In genomic region chr5:98414938-98415337, GRCh38 we compare ENCODE assay signal across 16 cellular contexts.
DNase-seq lines count a peak whose midpoint lies in the region; ATAC-seq, FAIRE-seq and TF ChIP-seq lines count a peak whose summit lies in the region.
"Had no signal": no experiment of that assay in that cellular context is flagged by ENCODE, and none has a peak within 500 bp of the region (broad histone marks: within the 10 kb centered on the region; RNA-seq: fewer than 3 reads in every experiment).

No MANE protein-coding gene starts in this region.

- H3K36me3 ChIP-seq in astrocyte (ENCODE audit: insufficient read depth, low read length), result no peaks in the 10 kb centered on the region
- H3K36me3 ChIP-seq: neutrophil, transverse colon had no signal

- ATAC-seq in GM21576 (IDR thresholded peaks at IDR 0.05; ENCODE audit: unreplicated experiment) (no peak), GM21786 (IDR thresholded peaks at IDR 0.05; ENCODE audit: unreplicated experiment) (no peak)

- CTCF ChIA-PET in AG04449 (lab: Yijun Ruan, JAX), result interaction anchor here (1.0 to 10.5 kb wide), 3 partner anchors 11 to 355 kb away, joined by 3 to 80 read pairs (median 3); no protein-coding TSS in a partner anchor

- no peak overlapping the region for H3K4me3 ChIP-seq in AG04449 (ENCODE audit: low read depth, low read length)
- H3K4me3 ChIP-seq in astrocyte (ENCODE audit: insufficient read depth, low read depth, low read length), result no peak overlapping the region
- H3K4me3 ChIP-seq: lung, transverse colon had no signal

- intact Hi-C loops in posterior cingulate gyrus (cut with DNase I), result no loop called here

- POLR2A ChIA-PET in AG04449 (lab: Yijun Ruan, JAX), result interaction anchor here (0.7 to 2.5 kb wide), 8 partner anchors 13 to 358 kb away, joined by 3 to 14 read pairs (median 5); partner anchors contain the start of gene RGMB

- peak; percentile 98 for DNase-seq in AG04449 (ENCODE audit: low read depth, low spot score)
- peak; percentile 82 for DNase-seq in HT1080 (ENCODE audit: low read depth)
- peak; percentile 98 for DNase-seq in astrocyte (ENCODE audit: low read depth)
- DNase-seq in iris pigment epithelial cell (ENCODE audit: low read depth), result peak; percentile 98
- no peak for DNase-seq in frontal cortex (ENCODE audit: low spot score in 2 of 2)
- no peak for DNase-seq in posterior cingulate gyrus
- DNase-seq: activated T-cell treated with anti-CD3 and anti-CD28 coated beads, Interleukin-2, amount 50 U/mL, for 1 hour; effector CD4-positive, alpha-beta T cell; Karpas-422; NCI-H2171; SW 1271; transverse colon had no signal

- H2AFZ ChIP-seq in astrocyte (ENCODE audit: low read depth, low read length), result no peak overlapping the region

- no peak overlapping the region for H3K4me3 Mint-ChIP-seq in astrocyte (ENCODE audit: unreplicated experiment)

- H3K27me3 ChIP-seq in astrocyte (ENCODE audit: insufficient read depth, low read length), result no peaks in the 10 kb centered on the region
- H3K27me3 ChIP-seq: neutrophil, transverse colon had no signal

- H3K79me2 ChIP-seq in astrocyte (ENCODE audit: insufficient read depth, low read length), result no peaks in the 10 kb centered on the region

- peak overlapping the region; percentile 52 for H3K9ac ChIP-seq in astrocyte (ENCODE audit: low read length)

- no peaks in the 10 kb centered on the region for H3K9me3 ChIP-seq in astrocyte (ENCODE audit: insufficient read depth, low read depth, low read length)
- H3K9me3 ChIP-seq: transverse colon had no signal

- no peaks in the 10 kb centered on the region for H3K27me3 Mint-ChIP-seq in astrocyte (ENCODE audit: low read depth, unreplicated experiment)

- no peak for TF ChIP-seq CTCF in AG04449 (IDR thresholded peaks at IDR 0.05; ENCODE audit: insufficient read depth, low read length, missing control alignments)
- TF ChIP-seq CTCF in astrocyte (IDR thresholded peaks at IDR 0.05; ENCODE audit: insufficient read depth, low read depth, low read length), result no peak

- H3K27ac Mint-ChIP-seq in astrocyte (ENCODE audit: unreplicated experiment), result peak overlapping the region; percentile 73

- peak overlapping the region; percentile 76 for H3K27ac ChIP-seq in astrocyte (ENCODE audit: low read depth, low read length)
- H3K27ac ChIP-seq: neutrophil, transverse colon had no signal

- H3K9me3 Mint-ChIP-seq in astrocyte (ENCODE audit: unreplicated experiment), result peaks cover 1% of the 10 kb centered on the region

- no peaks in the 10 kb centered on the region for H4K20me1 ChIP-seq in astrocyte (ENCODE audit: insufficient read depth, low read length)

- peak overlapping the region; percentile 2 for H3K4me2 ChIP-seq in astrocyte (ENCODE audit: low read length)

- H3K36me3 Mint-ChIP-seq in astrocyte (ENCODE audit: low read depth, unreplicated experiment), result no peaks in the 10 kb centered on the region

- peaks cover 19% of the 10 kb centered on the region for H3K4me1 ChIP-seq in astrocyte (ENCODE audit: insufficient read depth, low read length)
- H3K4me1 ChIP-seq: transverse colon had no signal

- FAIRE-seq in astrocyte (lab: Jason Lieb, UNC) (peak; percentile 99), frontal cortex (lab: Jason Lieb, UNC) (no peak)

- peaks cover 15% of the 10 kb centered on the region for H3K4me1 Mint-ChIP-seq in astrocyte (ENCODE audit: low read depth, unreplicated experiment)

Comparison
In these comparisons a context has a peak if more than half of its experiments do, and no peak if none do; other contexts are left out.
1. DNase-seq: peak in AG04449 (single experiment), HT1080 (single experiment), astrocyte (single experiment) and iris pigment epithelial cell (single experiment); none in frontal cortex (0 of 2) and posterior cingulate gyrus (0 of 10).